Comparison of ENCODE assay signal across 8 cellular contexts in genomic region chr6:110181131-110182027, GRCh38. TPM values are rescaled to one million over a fixed set of nuclear protein-coding genes. Genes with fewer than 3 reads are reported as not detected.
DNase-seq lines count a peak whose midpoint lies in the region; ATAC-seq and TF ChIP-seq lines count a peak whose summit lies in the region.

No MANE protein-coding gene starts in this region.

- no peak for TF ChIP-seq CTCF in DND-41 (IDR thresholded peaks at IDR 0.05; ENCODE audit: borderline replicate concordance, extremely low read depth, low read length, poor library complexity, severe bottlenecking)
- TF ChIP-seq CTCF in IMR-90 (conservative IDR thresholded peaks at IDR 0.05; ENCODE audit: low read depth, low read length), result no peak
- no peak for TF ChIP-seq CTCF in choroid plexus epithelial cell (conservative IDR thresholded peaks at IDR 0.05; ENCODE audit: low read depth, low read length)

- no TSS peak for BruUV-seq in IMR-90 (replicated peaks; lab: Mats Ljungman, UMichigan)

- POLR2A ChIA-PET in IMR-90 (lab: Charles Lee; ENCODE audit: unreplicated experiment), result no interaction called here
- POLR2A ChIA-PET in naive thymus-derived CD4-positive, alpha-beta T cell (lab: Charles Lee), result interaction anchor here (0.7 to 1.9 kb wide), 7 partner anchors 7 to 1087 kb away, joined by 3 to 5 read pairs (median 3); no protein-coding TSS in a partner anchor

- H3K27ac ChIP-seq in DND-41 (ENCODE audit: low read length) (peak overlapping the region; percentile 83), IMR-90 (ENCODE audit: insufficient read depth, low read length) (0 out of 2 replicates have a peak overlapping the region, but pooled peaks have one; percentile 5)
- H3K27ac ChIP-seq in naive thymus-derived CD4-positive, alpha-beta T cell (ENCODE audit: low read depth, low read length), result peak overlapping the region; percentile 90

- peaks cover 8% of the 10 kb centered on the region for H3K9me1 ChIP-seq in IMR-90 (ENCODE audit: insufficient read depth, low read length)

- H2BK5ac ChIP-seq in IMR-90 (ENCODE audit: low read depth, low read length, poor library complexity, severe bottlenecking), result no peak overlapping the region

- no peak for ATAC-seq in DND-41 (ENCODE audit: insufficient read depth, low read depth)
- ATAC-seq in IMR-90 (ENCODE audit: low read depth), result no peak
- ATAC-seq in naive thymus-derived CD4-positive, alpha-beta T cell, result no peak
- no peak for ATAC-seq in GM19463 (IDR thresholded peaks at IDR 0.05; ENCODE audit: unreplicated experiment)
- ATAC-seq in GM21360 (IDR thresholded peaks at IDR 0.05; ENCODE audit: unreplicated experiment), result no peak
- no peak for ATAC-seq in GM19328 (IDR thresholded peaks at IDR 0.05; ENCODE audit: unreplicated experiment)

- H3K14ac ChIP-seq in IMR-90 (replicated peaks; ENCODE audit: low read depth, low read length), result no peak overlapping the region

- intact Hi-C loops in IMR-90 (cut with micrococcal nuclease), result loop anchor here (2.0 to 5.0 kb wide), 2 partner anchors 85 to 161 kb away; no protein-coding TSS in a partner anchor
- intact Hi-C loops in naive thymus-derived CD4-positive, alpha-beta T cell (cut with micrococcal nuclease), result loop anchor here in 1 of 2 donors (2.0 to 10.0 kb wide), 7 partner anchors 19 to 1903 kb away; partner anchors contain the start of genes AMD1, FAM229B, TUBE1 and ZBTB24

- no peak for TF ChIP-seq RAD21 in IMR-90 (IDR thresholded peaks at IDR 0.05; ENCODE audit: low read length)

- H4K20me1 ChIP-seq in DND-41 (ENCODE audit: insufficient read depth, low read length) (peaks cover 22% of the 10 kb centered on the region; the same call in 1 of the 2 replicates), IMR-90 (ENCODE audit: insufficient read depth, low read length) (peaks cover 3% of the 10 kb centered on the region; the same call in 1 of the 2 replicates)

- peak overlapping the region; percentile 52 to 74 for H3K4me3 ChIP-seq in DND-41 (ENCODE audit: low read depth in 1 of 2, low read length in 2 of 2)
- peak overlapping the region; percentile 81 for H3K4me3 ChIP-seq in IMR-90 (ENCODE audit: insufficient read depth, low read depth, low read length)
- H3K4me3 ChIP-seq in choroid plexus epithelial cell (ENCODE audit: low read depth, low read length), result peak overlapping the region; percentile 96
- H3K4me3 ChIP-seq in naive thymus-derived CD4-positive, alpha-beta T cell (ENCODE audit: low read length), result peak overlapping the region; percentile 83

- H4K5ac ChIP-seq in IMR-90 (ENCODE audit: low read depth, low read length), result no peak overlapping the region

- no peaks in the 10 kb centered on the region for H3K9me3 ChIP-seq in DND-41 (ENCODE audit: insufficient read depth, low read length, severe bottlenecking)
- no peaks in the 10 kb centered on the region for H3K9me3 ChIP-seq in IMR-90 (ENCODE audit: control insufficient read depth, insufficient read depth, low read length)
- no peaks in the 10 kb centered on the region for H3K9me3 ChIP-seq in naive thymus-derived CD4-positive, alpha-beta T cell (ENCODE audit: control insufficient read depth in 2 of 3, low read length in 3 of 3)

- H3K4me1 ChIP-seq in DND-41 (ENCODE audit: insufficient read depth, low read length) (peaks cover 56% of the 10 kb centered on the region), IMR-90 (ENCODE audit: control insufficient read depth, insufficient read depth, low read length) (peaks cover 5% of the 10 kb centered on the region; the same call in 1 of the 2 replicates)
- peaks cover 17 to 23% of the 10 kb centered on the region in 2 donors for H3K4me1 ChIP-seq in naive thymus-derived CD4-positive, alpha-beta T cell (ENCODE audit: control insufficient read depth in 2 of 2, insufficient read depth in 2 of 2, low read length in 2 of 2)

- in situ Hi-C loops in IMR-90 (cut with MboI; ENCODE audit: low sequenced_read_pairs), result no loop called here

- no peak overlapping the region; the same call in 1 of the 2 replicates for H2AK5ac ChIP-seq in IMR-90 (ENCODE audit: low read depth, low read length)

- H3K27ac Mint-ChIP-seq in naive thymus-derived CD4-positive, alpha-beta T cell, result no peak overlapping the region

- peak overlapping the region; percentile 81 for H3K9ac ChIP-seq in DND-41 (ENCODE audit: low read depth, low read length)
- H3K9ac ChIP-seq in IMR-90 (ENCODE audit: low read depth, low read length), result peak overlapping the region; percentile 96

- peak overlapping the region; percentile 82; the same call in 1 of the 2 replicates for H2AFZ ChIP-seq in DND-41 (ENCODE audit: low read depth, low read length)
- no peak overlapping the region for H2AFZ ChIP-seq in IMR-90 (replicated peaks; ENCODE audit: low read length, poor library complexity)

- H2BK15ac ChIP-seq in IMR-90 (ENCODE audit: low read depth, low read length), result no peak overlapping the region

- DNase-seq in DND-41 (no peak), IMR-90 (peak; percentile 18), choroid plexus epithelial cell (ENCODE audit: low read depth) (peak; percentile 16), NCI-H128 (lab: John Stamatoyannopoulos, UW; ENCODE audit: unreplicated experiment) (no peak)
- DNase-seq in naive thymus-derived CD4-positive, alpha-beta T cell, result no peak

- peak overlapping the region; percentile 74 to 91; a peak in 2 of 4 replicates for H4K8ac ChIP-seq in IMR-90 (ENCODE audit: low read depth in 2 of 2, low read length in 2 of 2)

- no peak overlapping the region for H2BK120ac ChIP-seq in IMR-90 (ENCODE audit: low read depth, low read length)

- H3K23ac ChIP-seq in IMR-90 (ENCODE audit: low read depth, low read length), result peak overlapping the region; percentile 88; the same call in 1 of the 2 replicates

- peaks cover 0 to 5% (median 4%) of the 10 kb centered on the region in 5 donors for H3K36me3 Mint-ChIP-seq in naive thymus-derived CD4-positive, alpha-beta T cell

- no peak overlapping the region for H3K18ac ChIP-seq in IMR-90 (ENCODE audit: low read depth, low read length)

- no peak overlapping the region for H4K91ac ChIP-seq in IMR-90 (ENCODE audit: insufficient read depth, low read depth, low read length)

- no peaks in the 10 kb centered on the region for H3K9me3 Mint-ChIP-seq in naive thymus-derived CD4-positive, alpha-beta T cell

- peaks cover 77% of the 10 kb centered on the region for H3K79me2 ChIP-seq in DND-41 (ENCODE audit: insufficient read depth, low read length)

- H3K4me3 Mint-ChIP-seq in naive thymus-derived CD4-positive, alpha-beta T cell, result no peak overlapping the region

- no peak overlapping the region for H3K4ac ChIP-seq in IMR-90 (ENCODE audit: low read depth, low read length)

- H3K4me2 ChIP-seq in DND-41 (ENCODE audit: insufficient read depth, low read length) (peak overlapping the region; percentile 98), IMR-90 (ENCODE audit: low read depth, low read length) (peak overlapping the region; percentile 83)

- CTCF ChIA-PET in IMR-90 (lab: Yijun Ruan, JAX), result interaction anchor here (0.6 kb wide), 2 partner anchors 209 to 1682 kb away, joined by 3 read pairs; no protein-coding TSS in a partner anchor
- CTCF ChIA-PET in naive thymus-derived CD4-positive, alpha-beta T cell (lab: Charles Lee), result interaction anchor here (1.2 to 1.6 kb wide), 4 partner anchors 142 to 799 kb away, joined by 3 to 5 read pairs (median 3); partner anchors contain the start of gene AK9

- no peak overlapping the region for H2AK9ac ChIP-seq in IMR-90 (replicated peaks; ENCODE audit: low read depth, low read length, poor library complexity)

- no peak overlapping the region for H2BK20ac ChIP-seq in IMR-90 (ENCODE audit: low read depth, low read length)

- H3K56ac ChIP-seq in IMR-90 (ENCODE audit: extremely low read depth, insufficient read depth, low read length), result no peak overlapping the region

- H3K27me3 Mint-ChIP-seq in naive thymus-derived CD4-positive, alpha-beta T cell, result peaks cover 0 to 11% (median 0%) of the 10 kb centered on the region in 5 donors

- H3K36me3 ChIP-seq in DND-41 (ENCODE audit: insufficient read depth, low read length), result peaks cover 7% of the 10 kb centered on the region; the same call in 1 of the 2 replicates
- no peaks in the 10 kb centered on the region for H3K36me3 ChIP-seq in IMR-90 (ENCODE audit: control insufficient read depth, insufficient read depth, low read length)
- peaks cover 0 to 5% (median 0%) of the 10 kb centered on the region in 3 experiments for H3K36me3 ChIP-seq in naive thymus-derived CD4-positive, alpha-beta T cell (ENCODE audit: control insufficient read depth in 2 of 3, insufficient read depth in 3 of 3, low read length in 3 of 3)

- no peak for TF ChIP-seq POLR2A in IMR-90 (IDR thresholded peaks at IDR 0.05; ENCODE audit: low read depth, low read length)

- dilution Hi-C loops in IMR-90 (cut with HindIII; ENCODE audit: low sequenced_read_pairs, unreplicated experiment), result no loop called here

- H3K27me3 ChIP-seq in DND-41 (ENCODE audit: insufficient read depth, low read length, poor library complexity) (no peaks in the 10 kb centered on the region), IMR-90 (ENCODE audit: control insufficient read depth, insufficient read depth, low read length) (no peaks in the 10 kb centered on the region)
- no peaks in the 10 kb centered on the region for H3K27me3 ChIP-seq in naive thymus-derived CD4-positive, alpha-beta T cell (ENCODE audit: control insufficient read depth in 2 of 2, insufficient read depth in 2 of 2, low read length in 2 of 2)

- 52% methylated on average over 3 of the region's 6 CpGs; no CpG with 5 or more reads in 1 of the 2 experiments for WGBS in IMR-90 (ENCODE audit: extremely low coverage in 2 of 2, insufficient read length in 1 of 2), 2 experiments

- H3K79me1 ChIP-seq in IMR-90 (ENCODE audit: low read depth in 1 of 2, low read length in 2 of 2), result peaks cover 12 to 44% of the 10 kb centered on the region in 2 experiments

- peaks cover 5 to 19% (median 15%) of the 10 kb centered on the region in 7 donors for H3K4me1 Mint-ChIP-seq in naive thymus-derived CD4-positive, alpha-beta T cell

TF ChIP-seq in IMR-90, 13 proteins besides CTCF, POLR2A, EP300 and RAD21 (continues in another document):
- TF ChIP-seq CHD1 (IDR thresholded peaks at IDR 0.05; ENCODE audit: low read depth, low read length) (no peak), CEBPB (IDR thresholded peaks at IDR 0.05; ENCODE audit: low read depth, low read length) (no peak), FOS (IDR thresholded peaks at IDR 0.05; ENCODE audit: low read depth, low read length) (no peak)

RNA-seq across cellular contexts. Expression of gene CDC40, which starts 1.2 kb away (rescaled TPM):
- total RNA-seq in IMR-90 (2012; rRNA removed), result 16.8 and 26.7 TPM in 2 replicates
- 7.0 TPM in 2 replicates for polyA plus RNA-seq in IMR-90 (2012; rRNA removed)
- 2.0 and 2.5 TPM in 2 replicates for polyA plus RNA-seq in IMR-90 (2012; cell fraction: cytosol; rRNA removed)
- polyA plus RNA-seq in IMR-90 (2012; cell fraction: nucleus; rRNA removed; ENCODE audit: low replicate concordance), result 1.4 and 4.7 TPM in 2 replicates
- 10 to 100 TPM; 25.2 to 40.6 (median 36.2) TPM for total RNA-seq in naive thymus-derived CD4-positive, alpha-beta T cell
- 10 to 100 TPM; 21.3 to 32.2 TPM for polyA plus RNA-seq in naive thymus-derived CD4-positive, alpha-beta T cell

RNA-seq across cellular contexts. Expression of gene WASF1, which starts 1.9 kb away (rescaled TPM):
- 3.0 and 4.4 TPM in 2 replicates for total RNA-seq in IMR-90 (2012; rRNA removed)
- polyA plus RNA-seq in IMR-90 (2012; rRNA removed), result 15.6 and 17.3 TPM in 2 replicates
- polyA plus RNA-seq in IMR-90 (2012; cell fraction: cytosol; rRNA removed), result 9.0 and 11.2 TPM in 2 replicates
- 11.4 and 19.1 TPM in 2 replicates for polyA plus RNA-seq in IMR-90 (2012; cell fraction: nucleus; rRNA removed; ENCODE audit: low replicate concordance)
- total RNA-seq in naive thymus-derived CD4-positive, alpha-beta T cell, result 1 to 10 TPM in 2 of 5 experiments, under 1 TPM in 3; 0.19 to 4.7 (median 0.51) TPM
- polyA plus RNA-seq in naive thymus-derived CD4-positive, alpha-beta T cell, result 1 to 10 TPM in 1 of 2 donors, under 1 TPM in 1; 0.24 to 1.2 TPM

Comparison
In these comparisons a context has a peak if more than half of its experiments do, and no peak if none do; other contexts are left out.
1. DNase-seq: peak in IMR-90 (single experiment) and choroid plexus epithelial cell (single experiment); none in DND-41 (single experiment), naive thymus-derived CD4-positive, alpha-beta T cell (0 of 9) and NCI-H128 (single experiment).
2. H3K27ac ChIP-seq: peak in every context shown above with its lines; median percentile 90 in naive thymus-derived CD4-positive, alpha-beta T cell; 83 in DND-41; 5 in IMR-90.
3. Peak in every context shown above with its lines, with median percentiles within 50 percentile points of each other: H3K4me3 ChIP-seq.